8 cellular contexts compared by ENCODE assay signal in genomic region chr11:131064373-131064991, GRCh38.
DNase-seq lines count a peak whose midpoint lies in the region; ATAC-seq lines count a peak whose summit lies in the region.

No MANE protein-coding gene starts in this region.

- no peaks in the 10 kb centered on the region for H3K27me3 ChIP-seq in GM23248 (replicated peaks; ENCODE audit: insufficient read depth)

- no peaks in the 10 kb centered on the region for H3K4me1 Mint-ChIP-seq in activated CD4-positive, alpha-beta memory T cell treated with anti-CD3 and anti-CD28 coated beads for 36 hours (ENCODE audit: low read depth)

- no peaks in the 10 kb centered on the region for H3K79me2 ChIP-seq in GM23248 (ENCODE audit: insufficient read depth)

- H3K9me3 Mint-ChIP-seq in activated CD4-positive, alpha-beta memory T cell treated with anti-CD3 and anti-CD28 coated beads for 36 hours: no peaks in the 10 kb centered on the region

- no peak for ATAC-seq in GM18520 (IDR thresholded peaks at IDR 0.05; ENCODE audit: unreplicated experiment)

- WGBS in GM23248 (ENCODE audit: low coverage in 1 of 2, low lambda C conversion rate in 2 of 2, missing lambda C conversion rate in 2 of 2), 2 experiments: 4 to 6% methylated on average over 12 of the region's 12 CpGs

- DNase-seq in activated T-cell treated with anti-CD3 and anti-CD28 coated beads for 48 hours (ENCODE audit: low read depth) (peak; percentile 17), activated T-cell treated with anti-CD3 and anti-CD28 coated beads for 4 hours (no peak), GM23248 (peak; percentile 75), NAMALWA (ENCODE audit: low spot score) (peak; percentile 73), globus pallidus (ENCODE audit: low spot score) (peak; percentile 74), renal cortical epithelial cell (ENCODE audit: low read depth) (peak; percentile 48)
- DNase-seq in activated CD4-positive, alpha-beta memory T cell treated with anti-CD3 and anti-CD28 coated beads for 36 hours: peak; percentile 34

- H3K4me1 ChIP-seq in GM23248 (ENCODE audit: insufficient read depth): peaks cover 6% of the 10 kb centered on the region; the same call in 1 of the 2 replicates

- no peak overlapping the region for H3K27ac Mint-ChIP-seq in activated CD4-positive, alpha-beta memory T cell treated with anti-CD3 and anti-CD28 coated beads for 36 hours

- H3K4me3 ChIP-seq in GM23248: 0 out of 2 replicates have a peak overlapping the region, but pooled peaks have one; percentile 13

- H3K36me3 Mint-ChIP-seq in activated CD4-positive, alpha-beta memory T cell treated with anti-CD3 and anti-CD28 coated beads for 36 hours: no peaks in the 10 kb centered on the region

- no peaks in the 10 kb centered on the region for H3K9me2 ChIP-seq in GM23248 (ENCODE audit: insufficient read depth)

- intact Hi-C loops in activated CD4-positive, alpha-beta memory T cell treated with anti-CD3 and anti-CD28 coated beads for 36 hours (cut with micrococcal nuclease): no loop called here

- peak overlapping the region; percentile 55 for H3K4me2 ChIP-seq in GM23248 (ENCODE audit: unreplicated experiment)

- no peaks in the 10 kb centered on the region for H3K9me3 ChIP-seq in GM23248 (ENCODE audit: low read depth)

- POLR2A ChIA-PET in activated CD4-positive, alpha-beta memory T cell treated with anti-CD3 and anti-CD28 coated beads for 36 hours (lab: Charles Lee): no interaction called here

- H3K9ac ChIP-seq in GM23248: no peak overlapping the region

- H3K27me3 Mint-ChIP-seq in activated CD4-positive, alpha-beta memory T cell treated with anti-CD3 and anti-CD28 coated beads for 36 hours: peaks cover 10% of the 10 kb centered on the region

- no peaks in the 10 kb centered on the region for H4K20me1 ChIP-seq in GM23248 (ENCODE audit: insufficient read depth)

- H3K36me3 ChIP-seq in GM23248 (ENCODE audit: low read depth): no peaks in the 10 kb centered on the region

- no peak overlapping the region for H3K27ac ChIP-seq in GM23248

- no peaks in the 10 kb centered on the region for H3F3A ChIP-seq in GM23248 (ENCODE audit: insufficient read depth)

- in situ Hi-C loops in GM23248 (cut with MboI): loop anchor here (5.0 kb wide), 1 partner anchor 613 kb away; no protein-coding TSS in a partner anchor

- peak overlapping the region; percentile 15 for H2AFZ ChIP-seq in GM23248

- H3K4me3 Mint-ChIP-seq in activated CD4-positive, alpha-beta memory T cell treated with anti-CD3 and anti-CD28 coated beads for 36 hours: no peak overlapping the region

- CTCF ChIA-PET in activated CD4-positive, alpha-beta memory T cell treated with anti-CD3 and anti-CD28 coated beads for 36 hours (lab: Charles Lee): interaction anchor here (0.8 to 2.0 kb wide), 4 partner anchors 128 to 610 kb away, joined by 3 to 11 read pairs (median 3); no protein-coding TSS in a partner anchor
